Comparison of ENCODE assay signal across 14 cellular contexts in genomic region chr7:78149787-78150186, GRCh38.
DNase-seq lines count a peak whose midpoint lies in the region; ATAC-seq and TF ChIP-seq lines count a peak whose summit lies in the region.
"Had no signal": no experiment of that assay in that cellular context is flagged by ENCODE, and none has a peak within 500 bp of the region (broad histone marks: within the 10 kb centered on the region; RNA-seq: fewer than 3 reads in every experiment).

No MANE protein-coding gene starts in this region.

- CTCF ChIA-PET in BJ (lab: Yijun Ruan, JAX), result interaction anchor here (0.7 to 1.1 kb wide), 3 partner anchors 73 to 1027 kb away, joined by 3 read pairs; no protein-coding TSS in a partner anchor
- CTCF ChIA-PET in activated naive CD4-positive, alpha-beta T cell treated with anti-CD3 and anti-CD28 coated beads for 36 hours (lab: Charles Lee), result no interaction called here

- WGBS in psoas muscle, 3 donors, result 65 to 81% (median 73%) methylated on average over 1 of the region's 1 CpG

- no peaks in the 10 kb centered on the region for H3K4me1 ChIP-seq in psoas muscle
- no peaks in the 10 kb centered on the region for H3K4me1 ChIP-seq in lower lobe of right lung
- H3K4me1 ChIP-seq: right atrium auricular region had no signal

- DNase-seq in BJ (ENCODE audit: low read depth) (peak; percentile 55), M059J (ENCODE audit: low read depth) (peak; percentile 83), chondrocyte (ENCODE audit: low spot score) (no peak), psoas muscle (no peak), left lobe of liver (ENCODE audit: low spot score) (no peak), left colon (no peak), lower lobe of right lung (no peak)
- DNase-seq in activated naive CD4-positive, alpha-beta T cell treated with anti-CD3 and anti-CD28 coated beads for 36 hours, result no peak
- DNase-seq: activated T-cell treated with anti-CD3 and anti-CD28 coated beads for 4 hours; Kasumi-1; stimulated activated naive B cell treated with anti-CD40 and anti-IgM and Interleukin-4, amounts not matched to agents 10 μg/mL and 1 μg/mL and 100 μg/mL, for 72 hours had no signal

- H3K9me3 ChIP-seq in psoas muscle (no peaks in the 10 kb centered on the region), lower lobe of right lung (no peaks in the 10 kb centered on the region)
- H3K9me3 ChIP-seq: gastroesophageal sphincter, right atrium auricular region had no signal

- intact Hi-C loops in psoas muscle (cut with DNase I) (no loop called here), left colon (cut with DNase I, micrococcal nuclease) (no loop called here), lower lobe of right lung (cut with DNase I) (no loop called here)
- intact Hi-C loops in activated naive CD4-positive, alpha-beta T cell treated with anti-CD3 and anti-CD28 coated beads for 36 hours (cut with micrococcal nuclease), result no loop called here

- TF ChIP-seq CTCF in BJ (IDR thresholded peaks at IDR 0.05; ENCODE audit: insufficient read depth, low read depth, low read length), result no peak
- TF ChIP-seq CTCF in chondrocyte (IDR thresholded peaks at IDR 0.05), result no peak
- no peak for TF ChIP-seq CTCF in psoas muscle (IDR thresholded peaks at IDR 0.05)
- no peak for TF ChIP-seq CTCF in lower lobe of right lung (IDR thresholded peaks at IDR 0.05)

- H3K27me3 Mint-ChIP-seq in chondrocyte (ENCODE audit: low read depth), result no peaks in the 10 kb centered on the region
- H3K27me3 Mint-ChIP-seq in activated naive CD4-positive, alpha-beta T cell treated with anti-CD3 and anti-CD28 coated beads for 36 hours (ENCODE audit: low read depth), result peaks cover 4% of the 10 kb centered on the region

- peak in 3 of 4 donors; percentile 49 to 60 (median 57) for ATAC-seq in psoas muscle
- no peak for ATAC-seq in left lobe of liver
- ATAC-seq in left colon, result no peak
- no peak for ATAC-seq in lower lobe of right lung
- ATAC-seq: gastroesophageal sphincter; stimulated activated naive B cell treated with anti-CD40 and anti-IgM and Interleukin-4, amounts not matched to agents 10 μg/mL and 1 μg/mL and 100 μg/mL, for 72 hours; WTC11 had no signal

- H3K36me3 Mint-ChIP-seq in chondrocyte (ENCODE audit: low read depth), result peaks cover 2% of the 10 kb centered on the region
- no peaks in the 10 kb centered on the region for H3K36me3 Mint-ChIP-seq in activated naive CD4-positive, alpha-beta T cell treated with anti-CD3 and anti-CD28 coated beads for 36 hours (ENCODE audit: low read depth)
- H3K36me3 Mint-ChIP-seq: stimulated activated naive B cell treated with anti-CD40 and anti-IgM and Interleukin-4, amounts not matched to agents 10 μg/mL and 1 μg/mL and 100 μg/mL, for 72 hours had no signal

- peak overlapping the region; percentile 18 for H3K27ac Mint-ChIP-seq in chondrocyte (ENCODE audit: unreplicated experiment)
- no peak overlapping the region for H3K27ac Mint-ChIP-seq in activated naive CD4-positive, alpha-beta T cell treated with anti-CD3 and anti-CD28 coated beads for 36 hours
- H3K27ac Mint-ChIP-seq: stimulated activated naive B cell treated with anti-CD40 and anti-IgM and Interleukin-4, amounts not matched to agents 10 μg/mL and 1 μg/mL and 100 μg/mL, for 72 hours; WTC11 had no signal

- no peak overlapping the region for H3K27ac ChIP-seq in psoas muscle
- H3K27ac ChIP-seq in lower lobe of right lung, result no peak overlapping the region
- H3K27ac ChIP-seq: right atrium auricular region had no signal

- H3K9me3 Mint-ChIP-seq in chondrocyte (ENCODE audit: low read depth), result peaks cover 7% of the 10 kb centered on the region
- H3K9me3 Mint-ChIP-seq in activated naive CD4-positive, alpha-beta T cell treated with anti-CD3 and anti-CD28 coated beads for 36 hours, result no peaks in the 10 kb centered on the region
- H3K9me3 Mint-ChIP-seq: stimulated activated naive B cell treated with anti-CD40 and anti-IgM and Interleukin-4, amounts not matched to agents 10 μg/mL and 1 μg/mL and 100 μg/mL, for 72 hours; WTC11 had no signal

- H3K27me3 ChIP-seq in BJ (ENCODE audit: control insufficient read depth, insufficient read depth, low read length), result no peaks in the 10 kb centered on the region
- no peaks in the 10 kb centered on the region for H3K27me3 ChIP-seq in psoas muscle (ENCODE audit: insufficient read depth in 3 of 3, low read length in 2 of 3)
- no peaks in the 10 kb centered on the region for H3K27me3 ChIP-seq in lower lobe of right lung (ENCODE audit: low read depth)
- H3K27me3 ChIP-seq: gastroesophageal sphincter, right atrium auricular region had no signal

- H3K4me3 Mint-ChIP-seq in chondrocyte (ENCODE audit: unreplicated experiment), result no peak overlapping the region
- no peak overlapping the region for H3K4me3 Mint-ChIP-seq in activated naive CD4-positive, alpha-beta T cell treated with anti-CD3 and anti-CD28 coated beads for 36 hours
- H3K4me3 Mint-ChIP-seq: stimulated activated naive B cell treated with anti-CD40 and anti-IgM and Interleukin-4, amounts not matched to agents 10 μg/mL and 1 μg/mL and 100 μg/mL, for 72 hours; WTC11 had no signal

- H3K36me3 ChIP-seq in BJ (ENCODE audit: control insufficient read depth, insufficient read depth, low read length), result no peaks in the 10 kb centered on the region
- no peaks in the 10 kb centered on the region for H3K36me3 ChIP-seq in psoas muscle (ENCODE audit: insufficient read depth in 1 of 2, low read depth in 1 of 2)
- H3K36me3 ChIP-seq in lower lobe of right lung, result no peaks in the 10 kb centered on the region
- H3K36me3 ChIP-seq: gastroesophageal sphincter, right atrium auricular region had no signal

- POLR2A ChIA-PET in BJ (lab: Charles Lee), result interaction anchor here (0.6 kb wide), 2 partner anchors 135 to 705 kb away, joined by 4 to 7 read pairs; no protein-coding TSS in a partner anchor

- H3K4me1 Mint-ChIP-seq in chondrocyte (ENCODE audit: low read depth), result peaks cover 22% of the 10 kb centered on the region
- no peaks in the 10 kb centered on the region for H3K4me1 Mint-ChIP-seq in activated naive CD4-positive, alpha-beta T cell treated with anti-CD3 and anti-CD28 coated beads for 36 hours (ENCODE audit: low read depth)
- H3K4me1 Mint-ChIP-seq: stimulated activated naive B cell treated with anti-CD40 and anti-IgM and Interleukin-4, amounts not matched to agents 10 μg/mL and 1 μg/mL and 100 μg/mL, for 72 hours had no signal

- H3K4me3 ChIP-seq in BJ (ENCODE audit: low read depth, low read length) (no peak overlapping the region), psoas muscle (no peak overlapping the region), lower lobe of right lung (no peak overlapping the region)
- H3K4me3 ChIP-seq: gastroesophageal sphincter, right atrium auricular region had no signal

Comparison
In these comparisons a context has a peak if more than half of its experiments do, and no peak if none do; other contexts are left out.
1. DNase-seq: peak in BJ (single experiment) and M059J (single experiment); none in chondrocyte (single experiment), psoas muscle (0 of 2), left lobe of liver (single experiment), left colon (0 of 2), activated naive CD4-positive, alpha-beta T cell treated with anti-CD3 and anti-CD28 coated beads for 36 hours (single experiment) and lower lobe of right lung (single experiment).
2. ATAC-seq: peak in psoas muscle (3 of 4); none in left lobe of liver (single experiment), left colon (single experiment) and lower lobe of right lung (0 of 2).